Comparison of ENCODE assay signal across 20 cellular contexts in the genomic region with DNA sequence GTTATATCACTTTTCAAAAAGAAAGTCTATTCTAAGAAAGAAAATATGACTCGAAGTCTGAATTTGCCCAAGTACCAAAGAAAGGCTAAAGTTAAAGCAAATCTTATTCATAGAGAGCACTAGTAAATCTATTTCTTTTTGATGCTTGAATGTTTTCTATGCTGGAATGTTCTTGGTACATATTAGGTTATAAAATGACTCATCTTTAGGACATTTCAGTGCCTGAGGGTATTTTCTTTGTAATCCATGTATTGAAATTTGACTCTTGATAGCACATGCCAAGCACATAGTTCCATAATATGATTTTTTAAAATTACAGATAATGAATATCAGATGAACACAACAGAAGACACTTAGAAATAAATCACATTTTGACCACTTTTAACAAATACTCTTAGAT.
DNase-seq lines count a peak whose midpoint lies in the region; TF ChIP-seq lines count a peak whose summit lies in the region.
"Had no signal": no experiment of that assay in that cellular context is flagged by ENCODE, and none has a peak within 500 bp of the region (broad histone marks: within the 10 kb centered on the region; RNA-seq: fewer than 3 reads in every experiment).

No MANE protein-coding gene starts in this region.

- H2AK5ac ChIP-seq in H9 (ENCODE audit: insufficient read length, low read length) = no peak overlapping the region

- no peak for TF ChIP-seq CTCF in endothelial cell (IDR thresholded peaks at IDR 0.05; ENCODE audit: unreplicated experiment)
- TF ChIP-seq CTCF in H9 (conservative IDR thresholded peaks at IDR 0.05) = no peak

- H3K4me2 ChIP-seq in H9 (ENCODE audit: insufficient read depth, insufficient read length, low read length) = no peak overlapping the region
- H3K4me2 ChIP-seq: neural progenitor cell had no signal

- H3K27me3 ChIP-seq in H9 (ENCODE audit: insufficient read depth, low read length) = no peaks in the 10 kb centered on the region
- H3K27me3 ChIP-seq: brain microvascular endothelial cell, esophagus squamous epithelium, neural progenitor cell, upper lobe of left lung had no signal

- H3K79me2 ChIP-seq in H9 (ENCODE audit: insufficient read depth, low read length) = no peaks in the 10 kb centered on the region

- H3K27ac Mint-ChIP-seq in endothelial cell (ENCODE audit: unreplicated experiment) = no peak overlapping the region
- H3K27ac Mint-ChIP-seq in H9 = no peak overlapping the region
- H3K27ac Mint-ChIP-seq: CD4-positive, alpha-beta T cell; neural progenitor cell; stimulated activated naive CD8-positive, alpha-beta T cell treated with anti-CD3 and anti-CD28 coated beads, Interleukin-15, amount 100 ng/mL, for 72 hours had no signal

- H3K9ac ChIP-seq in H9 (ENCODE audit: extremely low read depth, insufficient read length, low read length) = no peak overlapping the region
- H3K9ac ChIP-seq: neural progenitor cell had no signal

- H3K27ac ChIP-seq in H9 (ENCODE audit: insufficient read length, low read depth, low read length) = no peak overlapping the region
- H3K27ac ChIP-seq: brain microvascular endothelial cell, esophagus squamous epithelium, neural progenitor cell, upper lobe of left lung had no signal

- no peaks in the 10 kb centered on the region for H3K79me1 ChIP-seq in H9 (ENCODE audit: insufficient read depth, low read depth, low read length, poor library complexity, severe bottlenecking)

- H3K14ac ChIP-seq in H9 (ENCODE audit: insufficient read depth, low read length) = no peak overlapping the region

- H4K91ac ChIP-seq in H9 (ENCODE audit: insufficient read length, low read depth, low read length) = no peak overlapping the region

- DNase-seq in GM04504 (ENCODE audit: low read depth) = peak; percentile 8
- DNase-seq in NCI-H69 (lab: John Stamatoyannopoulos, UW) = peak; percentile 37
- DNase-seq in dedifferentiated amniotic fluid mesenchymal stem cell (ENCODE audit: extremely low spot score) = peak; percentile 97
- peak; percentile 21 for DNase-seq in skeletal muscle cell (ENCODE audit: low read depth)
- DNase-seq in endothelial cell (ENCODE audit: low spot score) = no peak
- DNase-seq in iPS-NIHi7 (ENCODE audit: extremely low spot score) = no peak
- no peak for DNase-seq in H9
- DNase-seq in HuH-7 (ENCODE audit: low spot score) = no peak
- DNase-seq: activated naive CD4-positive, alpha-beta T cell; brain microvascular endothelial cell; CD4-positive, alpha-beta T cell; DND-41; esophagus squamous epithelium; hypothalamus; KG1; NCI-H1105; stimulated activated CD4-positive, alpha-beta T cell treated with anti-CD3 and anti-CD28 coated beads, Interleukin-15, amount 100 ng/mL, for 24 hours; stimulated activated naive CD8-positive, alpha-beta T cell treated with anti-CD3 and anti-CD28 coated beads, Interleukin-15, amount 100 ng/mL, for 72 hours; upper lobe of left lung had no signal

- H3K9me3 Mint-ChIP-seq in endothelial cell (ENCODE audit: unreplicated experiment) = peaks cover 4% of the 10 kb centered on the region
- peaks cover 11 to 12% of the 10 kb centered on the region in 2 experiments for H3K9me3 Mint-ChIP-seq in H9

- WGBS in H9 (ENCODE audit: extremely low coverage, insufficient read length, low lambda C conversion rate) = no CpG with 5 or more reads among the region's 1 CpG

- H3K23ac ChIP-seq in H9 (ENCODE audit: insufficient read length, low read depth, low read length) = no peak overlapping the region

- H3K36me3 Mint-ChIP-seq in endothelial cell (ENCODE audit: low read depth, unreplicated experiment) = peaks cover 3% of the 10 kb centered on the region
- peaks cover 2 to 10% (median 7%) of the 10 kb centered on the region in 3 experiments; a peak in 6 of 7 replicates for H3K36me3 Mint-ChIP-seq in H9 (ENCODE audit: insufficient read depth in 1 of 3, low read depth in 3 of 3)

- H3K9me3 ChIP-seq in H9 (ENCODE audit: control insufficient read depth, low read depth, low read length) = no peaks in the 10 kb centered on the region
- H3K9me3 ChIP-seq: esophagus squamous epithelium had no signal

- H2AFZ ChIP-seq in H9 (ENCODE audit: low read length) = no peak overlapping the region
- H2AFZ ChIP-seq: neural progenitor cell had no signal

- H3K27me3 Mint-ChIP-seq in endothelial cell (ENCODE audit: unreplicated experiment) = peaks cover 1% of the 10 kb centered on the region
- H3K27me3 Mint-ChIP-seq in H9 (ENCODE audit: low read depth) = no peaks in the 10 kb centered on the region
- H3K27me3 Mint-ChIP-seq: CD4-positive, alpha-beta T cell; stimulated activated naive CD8-positive, alpha-beta T cell treated with anti-CD3 and anti-CD28 coated beads, Interleukin-15, amount 100 ng/mL, for 72 hours had no signal

- no peak overlapping the region for H3K4me3 ChIP-seq in skeletal muscle cell (ENCODE audit: low read depth, low read length)
- H3K4me3 ChIP-seq: esophagus squamous epithelium, neural progenitor cell, upper lobe of left lung had no signal

- no peak overlapping the region for H3K18ac ChIP-seq in H9 (ENCODE audit: insufficient read length, low read depth, low read length)

- no peak overlapping the region for H3T11ph ChIP-seq in H9 (ENCODE audit: low read length)

- no peak overlapping the region for H4K5ac ChIP-seq in H9 (ENCODE audit: insufficient read length, low read depth, low read length)

- H3K4me1 ChIP-seq in H9 (ENCODE audit: insufficient read depth, low read length) = no peaks in the 10 kb centered on the region
- H3K4me1 ChIP-seq: neural progenitor cell had no signal

- no peaks in the 10 kb centered on the region for H3K4me1 Mint-ChIP-seq in endothelial cell (ENCODE audit: unreplicated experiment)
- peaks cover 2 to 4% of the 10 kb centered on the region in 2 experiments; a peak in 1 of 4 replicates for H3K4me1 Mint-ChIP-seq in H9
- H3K4me1 Mint-ChIP-seq: neural progenitor cell; stimulated activated naive CD8-positive, alpha-beta T cell treated with anti-CD3 and anti-CD28 coated beads, Interleukin-15, amount 100 ng/mL, for 72 hours had no signal

- no peak overlapping the region for H2BK15ac ChIP-seq in H9 (ENCODE audit: low read depth, low read length)

- no peak overlapping the region for H3K4me3 Mint-ChIP-seq in endothelial cell (ENCODE audit: unreplicated experiment)
- no peak overlapping the region for H3K4me3 Mint-ChIP-seq in H9
- H3K4me3 Mint-ChIP-seq: CD4-positive, alpha-beta T cell; neural progenitor cell; stimulated activated naive CD8-positive, alpha-beta T cell treated with anti-CD3 and anti-CD28 coated beads, Interleukin-15, amount 100 ng/mL, for 72 hours had no signal

- H2BK20ac ChIP-seq in H9 (ENCODE audit: low read depth, low read length, poor library complexity, severe bottlenecking) = no peak overlapping the region

- no peak overlapping the region for H2BK120ac ChIP-seq in H9 (ENCODE audit: low read depth, low read length, poor library complexity, severe bottlenecking)

- H4K8ac ChIP-seq in H9 (replicated peaks; ENCODE audit: insufficient read length, low read depth, low read length) = no peak overlapping the region

- H3K56ac ChIP-seq in H9 (ENCODE audit: insufficient read length, low read depth, low read length) = no peak overlapping the region

- no peaks in the 10 kb centered on the region for H4K20me1 ChIP-seq in H9 (ENCODE audit: control insufficient read depth, insufficient read depth, insufficient read length)

- H2BK12ac ChIP-seq in H9 (ENCODE audit: insufficient read length, low read depth, low read length) = no peak overlapping the region

- H3K4ac ChIP-seq in H9 (ENCODE audit: low read depth, low read length) = no peak overlapping the region

- no peaks in the 10 kb centered on the region for H3K23me2 ChIP-seq in H9 (ENCODE audit: insufficient read length, low read depth, low read length, poor library complexity, severe bottlenecking)

- no peak overlapping the region for H2BK5ac ChIP-seq in H9 (ENCODE audit: insufficient read length, low read length)

Comparison
In these comparisons a context has a peak if more than half of its experiments do, and no peak if none do; other contexts are left out.
1. DNase-seq: peak in GM04504 (single experiment), NCI-H69 (single experiment), dedifferentiated amniotic fluid mesenchymal stem cell (single experiment) and skeletal muscle cell (single experiment); none in endothelial cell (single experiment), iPS-NIHi7 (single experiment), H9 (single experiment) and HuH-7 (single experiment).